In genomic region chr11:111974451-111974850, GRCh38 we compare ENCODE assay signal across 26 cellular contexts. TPM values are rescaled to one million over a fixed set of nuclear protein-coding genes. Genes with fewer than 3 reads are reported as not detected.
DNase-seq lines count a peak whose midpoint lies in the region; ATAC-seq and TF ChIP-seq lines count a peak whose summit lies in the region.
"Had no signal": no experiment of that assay in that cellular context is flagged by ENCODE, and none has a peak within 500 bp of the region (broad histone marks: within the 10 kb centered on the region; RNA-seq: fewer than 3 reads in every experiment).

No MANE protein-coding gene starts in this region.

- no peak for TF ChIP-seq POLR2A in sigmoid colon (IDR thresholded peaks at IDR 0.05)

- no TSS peak for BruUV-seq in OCI-LY7 (replicated peaks; lab: Mats Ljungman, UMichigan)

- no peaks in the 10 kb centered on the region for H3K9me2 ChIP-seq in OCI-LY7 (ENCODE audit: insufficient read depth, low read length)

- peaks cover 6% of the 10 kb centered on the region for H3K4me1 ChIP-seq in right cardiac atrium (ENCODE audit: control insufficient read depth, insufficient read depth, low read length)
- H3K4me1 ChIP-seq in sigmoid colon = peaks cover 0 to 30% (median 23%) of the 10 kb centered on the region in 4 donors
- peaks cover 22% of the 10 kb centered on the region for H3K4me1 ChIP-seq in OCI-LY7 (ENCODE audit: insufficient read depth, low read length, poor library complexity, severe bottlenecking)
- H3K4me1 ChIP-seq: A549 had no signal

- ATAC-seq in right cardiac atrium = no peak
- no peak for ATAC-seq in left cardiac atrium
- ATAC-seq: CD8-positive, alpha-beta T cell; stimulated activated effector memory CD8-positive, alpha-beta T cell treated with anti-CD3 and anti-CD28 coated beads, Interleukin-12 subunit alpha, Interleukin-12 subunit beta, amount 100 ng/mL, for 72 hours had no signal

- H3K9me3 ChIP-seq in right cardiac atrium (ENCODE audit: control insufficient read depth, low read length) (no peaks in the 10 kb centered on the region), sigmoid colon (no peaks in the 10 kb centered on the region), WERI-Rb-1 (ENCODE audit: severe bottlenecking) (no peaks in the 10 kb centered on the region), OCI-LY7 (ENCODE audit: low read length) (no peaks in the 10 kb centered on the region)
- H3K9me3 ChIP-seq: A549, ovary had no signal

- H3K4me2 ChIP-seq in OCI-LY7 (ENCODE audit: low read length) = no peak overlapping the region
- H3K4me2 ChIP-seq: A549 had no signal

- H3K79me2 ChIP-seq in OCI-LY7 (ENCODE audit: insufficient read depth, low read depth, low read length) = no peaks in the 10 kb centered on the region

- TF ChIP-seq CTCF in sigmoid colon (IDR thresholded peaks at IDR 0.05) (no peak), WERI-Rb-1 (IDR thresholded peaks at IDR 0.05; ENCODE audit: low read depth, low read length) (no peak), OCI-LY7 (conservative IDR thresholded peaks at IDR 0.05; ENCODE audit: low read length) (no peak)

- POLR2A ChIA-PET in OCI-LY7 (lab: Charles Lee) = no interaction called here

- DNase-seq in right cardiac atrium = no peak
- DNase-seq in left cardiac atrium = no peak
- DNase-seq in dermis blood vessel endothelial cell = peak; percentile 46
- no peak for DNase-seq in sigmoid colon
- no peak for DNase-seq in NCI-H774 (lab: John Stamatoyannopoulos, UW)
- DNase-seq in activated CD4-positive, alpha-beta T cell treated with anti-CD3 and anti-CD28 coated beads, Interleukin-2, amount 50 U/mL, for 4 hours = no peak
- DNase-seq in WERI-Rb-1 = no peak
- DNase-seq in OCI-LY7 (ENCODE audit: low spot score) = no peak
- DNase-seq: activated CD4-positive, alpha-beta memory T cell treated with anti-CD3 and anti-CD28 coated beads, Interleukin-2, amount 10 ng/mL, durations not matched to agents 7 days and 5 days; activated CD4-positive, CD25-positive, alpha-beta regulatory T cell treated with anti-CD3 and anti-CD28 coated beads, Interleukin-2, amount 50 U/mL, for 72 hours; CD8-positive, alpha-beta T cell; central memory CD4-positive, alpha-beta T cell; H7; NCI-H1417 treated with DMSO at 0.1 percent for 48 hours; NCI-H2081; NCI-H226; ovary; stimulated activated CD4-positive, alpha-beta T cell treated with anti-CD3 and anti-CD28 coated beads, Interleukin-12 subunit alpha, Interleukin-12 subunit beta, amount 100 ng/mL, for 4 hours; stimulated activated CD4-positive, alpha-beta T cell treated with anti-CD3 and anti-CD28 coated beads, Interleukin-4, amount 100 ng/mL, for 24 hours; T-helper 1 cell had no signal

- H2AFZ ChIP-seq in OCI-LY7 (ENCODE audit: low read length) = no peak overlapping the region

- H3K27ac ChIP-seq in right cardiac atrium (ENCODE audit: low read length) = peak overlapping the region; percentile 48
- peak overlapping the region; percentile 95 to 99 (median 97) for H3K27ac ChIP-seq in sigmoid colon
- no peak overlapping the region for H3K27ac ChIP-seq in WERI-Rb-1
- H3K27ac ChIP-seq in OCI-LY7 (ENCODE audit: low read depth, low read length, poor library complexity, severe bottlenecking) = no peak overlapping the region
- H3K27ac ChIP-seq: A549 had no signal

- no peaks in the 10 kb centered on the region for H4K20me1 ChIP-seq in OCI-LY7 (ENCODE audit: insufficient read depth, low read length)

- WGBS in right cardiac atrium = 60% methylated on average over 2 of the region's 2 CpGs
- WGBS in sigmoid colon, 2 donors = 75 to 80% methylated on average over 2 of the region's 2 CpGs

- CTCF ChIA-PET in OCI-LY7 (lab: Charles Lee; ENCODE audit: unreplicated experiment) = no interaction called here

- H3K4me3 ChIP-seq in right cardiac atrium (ENCODE audit: low read length) (no peak overlapping the region), sigmoid colon (no peak overlapping the region), WERI-Rb-1 (ENCODE audit: low read depth, low read length) (no peak overlapping the region), OCI-LY7 (ENCODE audit: low read depth, low read length, poor library complexity, severe bottlenecking) (no peak overlapping the region)
- H3K4me3 ChIP-seq: A549, ovary had no signal

- no peaks in the 10 kb centered on the region for H3K27me3 ChIP-seq in right cardiac atrium (ENCODE audit: control insufficient read depth, insufficient read depth)
- H3K27me3 ChIP-seq in sigmoid colon = no peaks in the 10 kb centered on the region
- H3K27me3 ChIP-seq in WERI-Rb-1 (ENCODE audit: insufficient read depth, low read depth, severe bottlenecking) = no peaks in the 10 kb centered on the region
- H3K27me3 ChIP-seq: ovary had no signal

- H3K36me3 ChIP-seq in sigmoid colon = peaks cover 0 to 20% (median 0%) of the 10 kb centered on the region in 4 donors
- H3K36me3 ChIP-seq in WERI-Rb-1 = peaks cover 50% of the 10 kb centered on the region
- H3K36me3 ChIP-seq in OCI-LY7 (ENCODE audit: insufficient read depth, low read length) = 0 out of 2 replicates have a peak, but pooled peaks cover 8% of the 10 kb centered on the region
- H3K36me3 ChIP-seq: ovary had no signal

- intact Hi-C loops in right cardiac atrium (cut with DNase I) (no loop called here), left cardiac atrium (cut with DNase I) (loop anchor here in 1 of 2 donors (10.0 kb wide), 1 partner anchor 100 kb away; the partner anchor contains the start of genes ALG9, CFAP68 and FDXACB1), sigmoid colon (cut with DNase I) (loop anchor here (10.0 kb wide), 1 partner anchor 370 kb away; the partner anchor contains the start of gene SIK2), OCI-LY7 (cut with micrococcal nuclease; ENCODE audit: unreplicated experiment) (no loop called here)

- no peak for TF ChIP-seq EP300 in sigmoid colon (IDR thresholded peaks at IDR 0.05)

RNA-seq across cellular contexts. Expression of gene DIXDC1, which starts 37.3 kb away (rescaled TPM):
- 10 to 100 TPM; 23.1 to 34.8 (median 26.3) TPM for total RNA-seq in right cardiac atrium
- 9.1 TPM for polyA plus RNA-seq in right cardiac atrium
- total RNA-seq in left cardiac atrium = 10 to 100 TPM; 19.5 to 28.1 TPM
- 17.7 and 30.8 TPM in 2 replicates for total RNA-seq in dermis blood vessel endothelial cell
- 100 to 1,000 TPM in 2 of 4 donors, 10 to 100 TPM in 2; 92.7 to 105 (median 99.2) TPM for total RNA-seq in sigmoid colon
- polyA plus RNA-seq in sigmoid colon = 10 to 100 TPM in 1 of 3 donors, 1 to 10 TPM in 2; 2.3 to 12.0 (median 9.2) TPM
- total RNA-seq in OCI-LY7 (2014; rRNA removed; shearing (Covaris generic)) = 5.5 and 6.9 TPM in 2 replicates
- 5.5 and 7.3 TPM in 2 replicates for total RNA-seq in OCI-LY7 (2022)

RNA-seq across cellular contexts. Expression of gene DLAT, which starts 50.8 kb away (rescaled TPM):
- total RNA-seq in right cardiac atrium = 100 to 1,000 TPM in 2 of 4 donors, 10 to 100 TPM in 2; 91.4 to 117 (median 102) TPM
- 53.7 TPM for polyA plus RNA-seq in right cardiac atrium
- total RNA-seq in left cardiac atrium = 100 to 1,000 TPM in 1 of 2 donors, 10 to 100 TPM in 1; 98.7 to 130 TPM
- 25.5 and 41.6 TPM in 2 replicates for total RNA-seq in dermis blood vessel endothelial cell
- 10 to 100 TPM; 23.2 to 34.6 (median 26.0) TPM for total RNA-seq in sigmoid colon
- polyA plus RNA-seq in sigmoid colon = 10 to 100 TPM; 23.4 to 49.0 (median 28.2) TPM
- total RNA-seq in OCI-LY7 (2014; rRNA removed; shearing (Covaris generic)) = 34.5 and 42.0 TPM in 2 replicates
- total RNA-seq in OCI-LY7 (2022) = 46.0 and 54.1 TPM in 2 replicates

RNA-seq across cellular contexts. Expression of gene C11orf52, which starts 55.7 kb away (rescaled TPM):
- 1 to 10 TPM; 2.2 to 5.5 (median 2.6) TPM for total RNA-seq in right cardiac atrium
- polyA plus RNA-seq in right cardiac atrium = 4.1 TPM
- total RNA-seq in left cardiac atrium = 1 to 10 TPM; 1.6 to 3.3 TPM
- 0.17 and 0.47 TPM in 2 replicates for total RNA-seq in dermis blood vessel endothelial cell
- 1 to 10 TPM in 1 of 4 donors, not detected in 3; 3.9 TPM for total RNA-seq in sigmoid colon
- 10 to 100 TPM in 2 of 3 donors, 1 to 10 TPM in 1; 6.3 to 17.8 (median 16.8) TPM for polyA plus RNA-seq in sigmoid colon
- total RNA-seq in OCI-LY7 (2014; rRNA removed; shearing (Covaris generic)) = not detected in 2 replicates
- not detected in 2 replicates for total RNA-seq in OCI-LY7 (2022)
- total RNA-seq: activated CD4-positive, alpha-beta memory T cell treated with anti-CD3 and anti-CD28 coated beads, Interleukin-2, amount 10 ng/mL, durations not matched to agents 7 days and 5 days; activated T-helper 2 cell treated with anti-CD3 and anti-CD28 coated beads, Interferon-gamma antibody, Interleukin-2, Interleukin-4, amounts not matched to agents 10 μg/mL and 5 μg/mL and 100 μg/mL, durations not matched to agents 14 hours and 24 hours and 36 hours; CD8-positive, alpha-beta T cell; RPMI7951; temporal lobe had no signal
- polyA plus RNA-seq: neural cell had no signal

Comparison
In these comparisons a context has a peak if more than half of its experiments do, and no peak if none do; other contexts are left out.
1. H3K27ac ChIP-seq: peak in right cardiac atrium (single experiment) and sigmoid colon (4 of 4); none in WERI-Rb-1 (single experiment) and OCI-LY7 (single experiment).